In the genomic region with DNA sequence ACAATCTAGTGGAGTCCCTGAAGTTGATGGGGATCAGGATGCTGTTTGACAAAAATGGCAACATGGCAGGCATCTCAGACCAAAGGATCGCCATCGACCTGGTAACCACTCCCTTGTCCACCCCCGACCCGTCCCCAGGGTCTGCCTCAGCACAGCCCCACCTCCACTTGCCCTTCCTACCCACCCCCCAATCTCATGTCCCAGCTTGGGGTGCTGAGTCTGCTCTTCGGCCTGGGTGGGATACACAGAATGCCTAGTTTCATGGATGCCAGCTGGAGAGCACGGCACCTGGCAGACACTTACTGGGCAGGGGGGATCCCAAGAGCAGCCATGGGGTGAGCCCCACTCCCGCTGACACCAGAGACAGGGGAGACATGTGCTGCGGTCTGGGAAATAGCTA, we compare ENCODE assay signal across 19 cellular contexts. TPM values are rescaled to one million over a fixed set of nuclear protein-coding genes. Genes with fewer than 3 reads are reported as not detected.
"Had no signal": no experiment of that assay in that cellular context is flagged by ENCODE, and none has a peak within 500 bp of the region (broad histone marks: within the 10 kb centered on the region; RNA-seq: fewer than 3 reads in every experiment).

No MANE protein-coding gene starts in this region.

- H3K4me2 ChIP-seq: smooth muscle cell had no signal

- H3K4me3 Mint-ChIP-seq: naive thymus-derived CD4-positive, alpha-beta T cell; nephron progenitor cell; type B pancreatic cell had no signal

- H3K27me3 ChIP-seq: left lung, neutrophil, suprapubic skin, thyroid gland had no signal

- H3K4me3 ChIP-seq: coronary artery, left lung, smooth muscle cell, suprapubic skin, thyroid gland had no signal

- H3K27ac ChIP-seq: coronary artery, left lung, neutrophil, suprapubic skin, thyroid gland had no signal

- H3K4me1 Mint-ChIP-seq: nephron progenitor cell had no signal

- H3K9me3 Mint-ChIP-seq: naive thymus-derived CD4-positive, alpha-beta T cell; nephron progenitor cell; type B pancreatic cell had no signal

- H3K27ac Mint-ChIP-seq: nephron progenitor cell, type B pancreatic cell had no signal

- ATAC-seq: left lung; naive thymus-derived CD4-positive, alpha-beta T cell; stimulated activated naive CD8-positive, alpha-beta T cell treated with anti-CD3 and anti-CD28 coated beads, Interleukin-15, Interleukin-2, amounts not matched to agents 100 U/mL and 50 U/mL, for 24 hours had no signal

- H3K27me3 Mint-ChIP-seq: naive thymus-derived CD4-positive, alpha-beta T cell; type B pancreatic cell had no signal

- H3K4me1 ChIP-seq: suprapubic skin had no signal

- H3K9me3 ChIP-seq: left lung, neutrophil, suprapubic skin, thyroid gland had no signal

- DNase-seq: effector CD4-positive, alpha-beta T cell; foreskin melanocyte; head of caudate nucleus; hypothalamus; islet precursor cell; left lung; naive thymus-derived CD4-positive, alpha-beta T cell; nephron progenitor cell; stimulated activated CD4-positive, alpha-beta T cell treated with anti-CD3 and anti-CD28 coated beads, Interleukin-2, amount 100 ng/mL, for 48 hours; stimulated activated naive CD8-positive, alpha-beta T cell treated with anti-CD3 and anti-CD28 coated beads, Interleukin-15, Interleukin-2, amounts not matched to agents 100 U/mL and 50 U/mL, for 24 hours; thyroid gland had no signal

RNA-seq across cellular contexts. Expression of a gene that starts 12.1 kb away (rescaled TPM):
- total RNA-seq: chondrocyte; mononuclear cell; naive thymus-derived CD4-positive, alpha-beta T cell; osteoblast; smooth muscle cell had no signal
